27 cellular contexts compared by ENCODE assay signal in genomic region chr10:117698809-117699208, GRCh38.
"Had no signal": no experiment of that assay in that cellular context is flagged by ENCODE, and none has a peak within 500 bp of the region (broad histone marks: within the 10 kb centered on the region; RNA-seq: fewer than 3 reads in every experiment).

No MANE protein-coding gene starts in this region.

- FAIRE-seq: endometrium, islet of Langerhans, keratinocyte had no signal

- DNase-seq: colonic mucosa; cortex of kidney; effector CD8-positive, alpha-beta T cell; effector memory CD8-positive, alpha-beta T cell; endodermal cell; erythroblast; esophagus squamous epithelium; foreskin fibroblast; foreskin melanocyte; gastrocnemius medialis; glutamatergic neuron; head of caudate nucleus; heart right ventricle; hippocampal formation; left cardiac atrium; left lung; left ventricle myocardium superior; lower lobe of right lung; mesendoderm; midbrain had no signal

- H3K4me3 ChIP-seq: colonic mucosa, esophagus squamous epithelium, gastrocnemius medialis, heart right ventricle, left lung, lower lobe of right lung had no signal

- H3K9me3 ChIP-seq: colonic mucosa, esophagus squamous epithelium, gastrocnemius medialis, heart right ventricle, left lung, lower lobe of right lung had no signal

- H3K27me3 ChIP-seq: colonic mucosa had no signal

- ATAC-seq: effector memory CD8-positive, alpha-beta T cell; esophagus mucosa; gastrocnemius medialis; heart right ventricle; left cardiac atrium; left lung; left ventricle myocardium superior; lower lobe of right lung had no signal

- H3K27me3 Mint-ChIP-seq: memory B cell had no signal

- H3K4me1 Mint-ChIP-seq: endodermal cell, memory B cell had no signal

- H3K36me3 Mint-ChIP-seq: memory B cell had no signal

- H3K27ac ChIP-seq: colonic mucosa, epithelial cell of prostate, esophagus squamous epithelium, gastrocnemius medialis, heart right ventricle, left lung, lower lobe of right lung had no signal

- H3K9me3 Mint-ChIP-seq: dendritic cell treated with granulocyte-macrophage colony-stimulating factor and Interleukin-4, amounts not matched to agents 40 ng/mL and 50 ng/mL, for 4 days; endodermal cell; memory B cell had no signal

- H3K4me3 Mint-ChIP-seq: dendritic cell treated with granulocyte-macrophage colony-stimulating factor and Interleukin-4, amounts not matched to agents 40 ng/mL and 50 ng/mL, for 4 days; effector memory CD8-positive, alpha-beta T cell; endodermal cell; memory B cell had no signal

- H3K27ac Mint-ChIP-seq: dendritic cell treated with granulocyte-macrophage colony-stimulating factor and Interleukin-4, amounts not matched to agents 40 ng/mL and 50 ng/mL, for 4 days; effector memory CD8-positive, alpha-beta T cell; endodermal cell; memory B cell had no signal

- H3K4me1 ChIP-seq: colonic mucosa, esophagus squamous epithelium, gastrocnemius medialis, heart right ventricle, left lung, lower lobe of right lung had no signal

- H3K36me3 ChIP-seq: colonic mucosa, esophagus squamous epithelium, gastrocnemius medialis, heart right ventricle, left lung, lower lobe of right lung had no signal
